ENCODE assay signal across 10 cellular contexts in genomic region chr6:34466242-34467185, GRCh38. TPM values are rescaled to one million over a fixed set of nuclear protein-coding genes. Genes with fewer than 3 reads are reported as not detected.
DNase-seq lines count a peak whose midpoint lies in the region; ATAC-seq, FAIRE-seq and TF ChIP-seq lines count a peak whose summit lies in the region.
"Had no signal": no experiment of that assay in that cellular context is flagged by ENCODE, and none has a peak within 500 bp of the region (broad histone marks: within the 10 kb centered on the region; RNA-seq: fewer than 3 reads in every experiment).

No MANE protein-coding gene starts in this region.

- no peak overlapping the region for H2BK5ac ChIP-seq in H1 (ENCODE audit: low read depth, low read length)

- H2BK20ac ChIP-seq in H1 (ENCODE audit: low read length) = no peak overlapping the region

- H3K9ac ChIP-seq in BLaER1 treated with 17β-estradiol and CSF1 and Interleukin-3, amounts not matched to agents 10 nM and 100 nM = peak overlapping the region in 8 of 11 experiments; percentile 9 to 58 (median 45); a peak in 7 of 22 replicates
- peak overlapping the region in 1 of 4 experiments; percentile 2; a peak in 2 of 7 replicates for H3K9ac ChIP-seq in H1 (replicated peaks in 1 of 4; ENCODE audit: extremely low read depth in 1 of 4, low read depth in 3 of 4, low read length in 3 of 4)

- H3K56ac ChIP-seq in H1 (replicated peaks; ENCODE audit: insufficient read length, low read depth, low read length) = peak overlapping the region; percentile 51

- H3K36me3 ChIP-seq in BLaER1 treated with 17β-estradiol and CSF1 and Interleukin-3, amounts not matched to agents 10 nM and 100 nM = no peaks in the 10 kb centered on the region
- H3K36me3 ChIP-seq in H1 (ENCODE audit: control insufficient read depth in 2 of 4, insufficient read depth in 4 of 4, low read length in 3 of 4) (no peaks in the 10 kb centered on the region), neuron (ENCODE audit: insufficient read depth, low read length) (no peaks in the 10 kb centered on the region)
- H3K36me3 ChIP-seq: neutrophil had no signal

- peak overlapping the region; percentile 44 to 69 (median 58) for H3K4me3 ChIP-seq in BLaER1 treated with 17β-estradiol and CSF1 and Interleukin-3, amounts not matched to agents 10 nM and 100 nM
- peak overlapping the region; percentile 62 for H3K4me3 ChIP-seq in LNCaP clone FGC (ENCODE audit: low read depth, low read length)
- H3K4me3 ChIP-seq in H1 (ENCODE audit: extremely low read depth in 1 of 4, insufficient read depth in 2 of 4, low read depth in 3 of 4, low read length in 4 of 4) = peak overlapping the region; percentile 56 to 98 (median 62)
- H3K4me3 ChIP-seq in neuron (ENCODE audit: low read length) = peak overlapping the region; percentile 41

- no peaks in the 10 kb centered on the region for H3K79me1 ChIP-seq in H1 (ENCODE audit: low read depth, low read length)

- H3K4me1 ChIP-seq in BLaER1 treated with 17β-estradiol and CSF1 and Interleukin-3, amounts not matched to agents 10 nM and 100 nM = peaks cover 32 to 61% (median 51%) of the 10 kb centered on the region in 10 experiments
- peaks cover 0 to 9% (median 8%) of the 10 kb centered on the region in 4 experiments; a peak in 6 of 7 replicates for H3K4me1 ChIP-seq in H1 (replicated peaks in 1 of 4; ENCODE audit: control insufficient read depth in 3 of 4, insufficient read depth in 4 of 4, low read length in 3 of 4)
- H3K4me1 ChIP-seq in neuron (ENCODE audit: insufficient read depth, low read length) = peaks cover 8% of the 10 kb centered on the region

- H3K27me3 ChIP-seq in BLaER1 treated with 17β-estradiol and CSF1 and Interleukin-3, amounts not matched to agents 10 nM and 100 nM = peaks cover 0 to 17% (median 6%) of the 10 kb centered on the region in 11 experiments; a peak in 13 of 22 replicates
- H3K27me3 ChIP-seq in H1 (replicated peaks in 1 of 4; ENCODE audit: control insufficient read depth in 3 of 4, extremely low read depth in 1 of 4, insufficient read depth in 3 of 4, low read length in 3 of 4) (peaks cover 0 to 11% (median 8%) of the 10 kb centered on the region in 4 experiments; a peak in 4 of 7 replicates), neuron (ENCODE audit: insufficient read depth, low read length) (peaks cover 44% of the 10 kb centered on the region)

- CTCF ChIA-PET in H1 (lab: Charles Lee; ENCODE audit: partially characterized antibody) = interaction anchor here (0.6 to 13.0 kb wide), 6 partner anchors 8 to 554 kb away, joined by 3 to 213 read pairs (median 4); partner anchors contain the start of gene SMIM29

- no peaks in the 10 kb centered on the region for H3K79me2 ChIP-seq in H1 (ENCODE audit: control insufficient read depth in 1 of 2, insufficient read depth in 2 of 2, low read length in 2 of 2)

- H2AFZ ChIP-seq in H1 (ENCODE audit: low read length) (no peak overlapping the region), neuron (ENCODE audit: low read depth, low read length) (no peak overlapping the region)

- peaks cover 0 to 28% (median 0%) of the 10 kb centered on the region in 11 experiments; a peak in 7 of 22 replicates for H4K20me1 ChIP-seq in BLaER1 treated with 17β-estradiol and CSF1 and Interleukin-3, amounts not matched to agents 10 nM and 100 nM
- H4K20me1 ChIP-seq in H1 (replicated peaks in 1 of 2; ENCODE audit: control insufficient read depth in 1 of 2, insufficient read depth in 2 of 2, low read length in 2 of 2) = no peaks in the 10 kb centered on the region

- no peak for ATAC-seq in HG03280 (IDR thresholded peaks at IDR 0.05; ENCODE audit: unreplicated experiment)

- no peak overlapping the region for H2AK5ac ChIP-seq in H1 (ENCODE audit: low read depth, low read length)

- peak overlapping the region; percentile 16 for H4K5ac ChIP-seq in H1 (ENCODE audit: insufficient read length, low read depth, low read length)

- no peaks in the 10 kb centered on the region for H3K9me3 ChIP-seq in BLaER1 treated with 17β-estradiol and CSF1 and Interleukin-3, amounts not matched to agents 10 nM and 100 nM (replicated peaks in 1 of 11)
- H3K9me3 ChIP-seq in H1 (ENCODE audit: insufficient read depth in 2 of 2, low read depth in 1 of 2, low read length in 1 of 2) (no peaks in the 10 kb centered on the region), neuron (ENCODE audit: low read length) (no peaks in the 10 kb centered on the region)
- H3K9me3 ChIP-seq: neutrophil had no signal

- H2BK120ac ChIP-seq in H1 (replicated peaks; ENCODE audit: low read depth, low read length) = no peak overlapping the region

- POLR2A ChIA-PET in H1 (lab: Charles Lee; ENCODE audit: partially characterized antibody) = interaction anchor here (0.6 to 2.9 kb wide), 9 partner anchors 9 to 229 kb away, joined by 3 to 11 read pairs (median 4); partner anchors contain the start of gene HMGA1

- TF ChIP-seq RAD21 in H1 (IDR thresholded peaks at IDR 0.05 in 1 of 2, conservative IDR thresholded peaks at IDR 0.05 in 1 of 2; ENCODE audit: low read depth in 2 of 2, low read length in 2 of 2) = no peak

- DNase-seq in LNCaP clone FGC (ENCODE audit: low read depth) (no peak), H1 (ENCODE audit: low read depth in 1 of 2, low spot score in 2 of 2) (peak in 1 of 2 experiments; percentile 59), DMS153 (lab: John Stamatoyannopoulos, UW) (no peak), NCI-H2029 (lab: John Stamatoyannopoulos, UW) (no peak)
- no peak for DNase-seq in effector CD4-positive, alpha-beta T cell

- H3K18ac ChIP-seq in H1 (ENCODE audit: extremely low read depth, low read length) = no peak overlapping the region

- peak overlapping the region; percentile 87 to 99 (median 97) for H3K4me2 ChIP-seq in BLaER1 treated with 17β-estradiol and CSF1 and Interleukin-3, amounts not matched to agents 10 nM and 100 nM
- H3K4me2 ChIP-seq in H1 (ENCODE audit: insufficient read depth in 1 of 2, low read depth in 2 of 2, low read length in 2 of 2) = peak overlapping the region; percentile 76 to 100

- 32% methylated on average over 15 of the region's 28 CpGs; no CpG with 5 or more reads in 1 of the 2 experiments for WGBS in H1 (ENCODE audit: extremely low coverage in 1 of 2, insufficient coverage in 1 of 2, insufficient read length in 1 of 2, insufficient replicate concordance in 2 of 2, low coverage in 1 of 2, low lambda C conversion rate in 2 of 2, missing lambda C conversion rate in 1 of 2), 2 experiments

- no peak for TF ChIP-seq CTCF in LNCaP clone FGC (IDR thresholded peaks at IDR 0.05; ENCODE audit: control insufficient read depth, extremely low read depth, insufficient read depth)
- no peak for TF ChIP-seq CTCF in H1 (IDR thresholded peaks at IDR 0.05; ENCODE audit: control extremely low read depth in 1 of 3, insufficient read depth in 1 of 3, low read depth in 1 of 3, low read length in 3 of 3)

- H3K23me2 ChIP-seq in H1 (ENCODE audit: low read depth, low read length) = peaks cover 14% of the 10 kb centered on the region

- H3K14ac ChIP-seq in H1 (ENCODE audit: insufficient read length) = no peak overlapping the region

- FAIRE-seq in H1 (lab: Jason Lieb, UNC) = no peak

- H2BK15ac ChIP-seq in H1 (ENCODE audit: low read length) = no peak overlapping the region

- no peak for TF ChIP-seq POLR2A in H1 (IDR thresholded peaks at IDR 0.05; ENCODE audit: control extremely low read depth in 1 of 2, low read depth in 2 of 2, low read length in 2 of 2)

- no peak for TF ChIP-seq EP300 in H1 (IDR thresholded peaks at IDR 0.05; ENCODE audit: borderline replicate concordance in 1 of 2, low read depth in 2 of 2, low read length in 2 of 2)

- H4K91ac ChIP-seq in H1 (replicated peaks; ENCODE audit: insufficient read length, low read length) = no peak overlapping the region

- H3K4ac ChIP-seq in H1 (replicated peaks; ENCODE audit: insufficient read length, low read depth, low read length) = no peak overlapping the region

- no peak overlapping the region for H3K27ac ChIP-seq in BLaER1 treated with 17β-estradiol and CSF1 and Interleukin-3, amounts not matched to agents 10 nM and 100 nM
- H3K27ac ChIP-seq in H1 (ENCODE audit: low read depth, low read length) = no peak overlapping the region
- H3K27ac ChIP-seq: epithelial cell of prostate, neutrophil had no signal

- H4K8ac ChIP-seq in H1 (ENCODE audit: extremely low read depth, insufficient read depth, low read length) = peak overlapping the region; percentile 82

- H2BK12ac ChIP-seq in H1 (ENCODE audit: low read depth, low read length) = no peak overlapping the region

- H3K23ac ChIP-seq in H1 (ENCODE audit: insufficient read length) = no peak overlapping the region

TF ChIP-seq in H1, 55 proteins besides CTCF, POLR2A, EP300 and RAD21 (continues in another document):
- TF ChIP-seq SP1 (IDR thresholded peaks at IDR 0.05; ENCODE audit: low read depth, low read length) (no peak), MAFK (IDR thresholded peaks at IDR 0.05; ENCODE audit: low read depth, low read length) (no peak), BCL11A (IDR thresholded peaks at IDR 0.05; ENCODE audit: low read depth in 2 of 2, low read length in 2 of 2) (no peak), GABPA (IDR thresholded peaks at IDR 0.05; ENCODE audit: borderline replicate concordance, insufficient read depth, low read length) (no peak), TAF1 (IDR thresholded peaks at IDR 0.05; ENCODE audit: low read depth, low read length) (no peak), KDM5A (IDR thresholded peaks at IDR 0.05; ENCODE audit: low read length) (no peak), CTBP2 (IDR thresholded peaks at IDR 0.05; ENCODE audit: borderline replicate concordance, insufficient read depth, insufficient read length, low read length) (peak; percentile 26), RBBP5 (IDR thresholded peaks at IDR 0.05; ENCODE audit: borderline replicate concordance, low read depth, low read length) (no peak)

RNA-seq across cellular contexts. Expression of gene PACSIN1, which starts 0.6 kb away (rescaled TPM):
- total RNA-seq in H1 (2021; fragmentation: NEBNext Ultra II Directional; extraction: Animal tissue kit (Norgen Biotek cat#: 25700)) = 10.5 and 11.1 TPM in 2 replicates
- polyA plus RNA-seq in H1 (2011; rRNA removed) = 5.9 and 7.9 TPM in 2 replicates
- 5.5 TPM for polyA plus RNA-seq in H1 (2011; cell fraction: cytosol; rRNA removed)
- 16.7 TPM for polyA plus RNA-seq in H1 (2011; cell fraction: nucleus; rRNA removed)
- 5.7 to 10.1 TPM (median 8.0 TPM) in 4 replicates for polyA plus RNA-seq in H1 (2012, experiment 1 of 2)
- polyA plus RNA-seq in H1 (2012, experiment 2 of 2) = 5.1 TPM
- 5.9 TPM for polyA plus RNA-seq in H1 (2013, experiment 1 of 2)
- polyA plus RNA-seq in H1 (2013, experiment 2 of 2) = 6.1 TPM
- 2.5 and 3.7 TPM in 2 replicates for polyA minus RNA-seq in H1 (2011; rRNA and poly(A)+ RNA removed)
- polyA minus RNA-seq in H1 (2011; cell fraction: cytosol; rRNA and poly(A)+ RNA removed) = 3.4 TPM
- polyA minus RNA-seq in H1 (2011; cell fraction: nucleus; rRNA and poly(A)+ RNA removed) = 2.8 TPM

RNA-seq across cellular contexts. Expression of gene RPS10, which starts 40.6 kb away (rescaled TPM):
- total RNA-seq in H1 (2021; fragmentation: NEBNext Ultra II Directional; extraction: Animal tissue kit (Norgen Biotek cat#: 25700)) = 2,408 and 2,434 TPM in 2 replicates
- polyA plus RNA-seq in H1 (2011; rRNA removed) = 9,129 and 11,142 TPM in 2 replicates
- polyA plus RNA-seq in H1 (2011; cell fraction: cytosol; rRNA removed) = 8,215 TPM
- polyA plus RNA-seq in H1 (2011; cell fraction: nucleus; rRNA removed) = 3,355 TPM
- 3,709 to 4,828 TPM (median 4,408 TPM) in 4 replicates for polyA plus RNA-seq in H1 (2012, experiment 1 of 2)
- polyA plus RNA-seq in H1 (2012, experiment 2 of 2) = 11,667 TPM
- polyA plus RNA-seq in H1 (2013, experiment 1 of 2) = 2,351 TPM
- polyA plus RNA-seq in H1 (2013, experiment 2 of 2) = 2,290 TPM
- 1,789 and 1,888 TPM in 2 replicates for polyA minus RNA-seq in H1 (2011; rRNA and poly(A)+ RNA removed)
- 687 TPM for polyA minus RNA-seq in H1 (2011; cell fraction: cytosol; rRNA and poly(A)+ RNA removed)
- 811 TPM for polyA minus RNA-seq in H1 (2011; cell fraction: nucleus; rRNA and poly(A)+ RNA removed)
